In the genomic region with DNA sequence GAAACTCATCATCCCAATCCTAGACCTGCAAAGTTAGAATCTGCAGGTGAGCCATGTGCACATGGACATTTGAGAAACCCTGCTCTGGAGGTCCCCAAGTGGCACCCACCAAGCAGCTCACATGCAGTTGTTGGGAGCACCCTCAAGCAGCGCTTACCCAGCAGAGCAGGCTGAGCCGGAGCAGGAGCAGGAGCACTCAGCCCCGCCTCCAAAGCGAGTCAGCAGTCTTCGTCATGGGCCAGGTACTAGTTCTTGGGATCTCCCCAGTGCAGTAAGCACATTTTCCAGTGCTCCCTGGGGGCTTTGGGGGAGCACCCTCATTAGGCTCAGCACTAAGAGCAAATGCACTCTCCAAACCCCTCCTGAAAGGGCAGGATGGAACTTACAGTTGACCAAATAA, we compare ENCODE assay signal across 18 cellular contexts.
A peak's percentile ranks its signal among the peaks of the same experiment; 100 is the strongest.
DNase-seq lines count a peak whose midpoint lies in the region; ATAC-seq and TF ChIP-seq lines count a peak whose summit lies in the region.
"Had no signal": no experiment of that assay in that cellular context is flagged by ENCODE, and none has a peak within 500 bp of the region (broad histone marks: within the 10 kb centered on the region; RNA-seq: fewer than 3 reads in every experiment).

No MANE protein-coding gene starts in this region.

- peaks cover 3% of the 10 kb centered on the region for H3K9me3 Mint-ChIP-seq in stimulated activated memory B cell treated with anti-CD40 and anti-IgM and Interleukin-4, amounts not matched to agents 10 μg/mL and 1 μg/mL and 100 μg/mL, for 72 hours
- H3K9me3 Mint-ChIP-seq: CD4-positive, CD25-positive, alpha-beta regulatory T cell had no signal

- no peaks in the 10 kb centered on the region for H3K9me3 ChIP-seq in HCT116 (ENCODE audit: control insufficient read depth in 1 of 2, insufficient read depth in 1 of 2, low read depth in 1 of 2, low read length in 2 of 2)
- H3K9me3 ChIP-seq: HAP-1 had no signal

- no peaks in the 10 kb centered on the region for H3K9me2 ChIP-seq in HCT116 (ENCODE audit: insufficient read depth)

- DNase-seq in HCT116 (ENCODE audit: low read depth, low spot score) (no peak), RWPE1 (ENCODE audit: low spot score) (peak; percentile 16), foreskin keratinocyte (peak in 1 of 2 donors; percentile 48), NCI-H2081 (lab: John Stamatoyannopoulos, UW) (no peak), COLO668 (lab: John Stamatoyannopoulos, UW; ENCODE audit: unreplicated experiment) (no peak)
- DNase-seq in activated CD8-positive, alpha-beta memory T cell treated with anti-CD3 and anti-CD28 coated beads, Interleukin-2, amount 50 U/mL, for 48 hours: no peak
- DNase-seq: ACHN; AML-193; Calu3; CD4-positive, CD25-positive, alpha-beta regulatory T cell; DMS53; NCI-H1417 treated with DMSO at 0.1 percent for 48 hours; NCI-H2029 treated with DMSO at 0.1 percent for 48 hours; NCI-H524 treated with DMSO at 0.1 percent for 48 hours; SIG-M5 had no signal

- RAD21 ChIA-PET in HCT116 (lab: Charles Lee; ENCODE audit: low non-redundant PET in 1 of 2, low total read pairs in 2 of 2, uncharacterized antibody in 2 of 2, unreplicated experiment in 2 of 2): no interaction called here

- no peak for TF ChIP-seq POLR2A in HCT116 (IDR thresholded peaks at IDR 0.05; ENCODE audit: borderline replicate concordance, extremely low read depth, insufficient read depth, insufficient read length)

- H3K4me3 Mint-ChIP-seq in stimulated activated memory B cell treated with anti-CD40 and anti-IgM and Interleukin-4, amounts not matched to agents 10 μg/mL and 1 μg/mL and 100 μg/mL, for 72 hours: no peak overlapping the region
- H3K4me3 Mint-ChIP-seq: CD4-positive, CD25-positive, alpha-beta regulatory T cell had no signal

- H3K27ac ChIP-seq in HCT116 (ENCODE audit: low read depth, low read length) (no peak overlapping the region), RWPE1 (no peak overlapping the region), foreskin keratinocyte (no peak overlapping the region)
- H3K27ac ChIP-seq: HL-60 had no signal

- BruUV-seq in HCT116 (replicated peaks; lab: Mats Ljungman, UMichigan): no TSS peak

- H3K9ac ChIP-seq in HCT116 (ENCODE audit: low read length): peak overlapping the region; percentile 6; the same call in 1 of the 2 replicates

- H3K4me2 ChIP-seq in HCT116 (ENCODE audit: low read length): peak overlapping the region; percentile 65

- H3K4me1 Mint-ChIP-seq in stimulated activated memory B cell treated with anti-CD40 and anti-IgM and Interleukin-4, amounts not matched to agents 10 μg/mL and 1 μg/mL and 100 μg/mL, for 72 hours: no peaks in the 10 kb centered on the region
- H3K4me1 Mint-ChIP-seq: CD4-positive, CD25-positive, alpha-beta regulatory T cell had no signal

- no peak overlapping the region for H2AFZ ChIP-seq in HCT116 (ENCODE audit: low read depth, low read length, poor library complexity, severe bottlenecking)

- ATAC-seq in HCT116: peak; percentile 69
- ATAC-seq in foreskin keratinocyte: peak; percentile 91
- peak; percentile 12 for ATAC-seq in stimulated activated memory B cell treated with anti-CD40 and anti-IgM and Interleukin-4, amounts not matched to agents 10 μg/mL and 1 μg/mL and 100 μg/mL, for 72 hours

- peaks cover 19% of the 10 kb centered on the region for H3K27me3 Mint-ChIP-seq in stimulated activated memory B cell treated with anti-CD40 and anti-IgM and Interleukin-4, amounts not matched to agents 10 μg/mL and 1 μg/mL and 100 μg/mL, for 72 hours
- H3K27me3 Mint-ChIP-seq: CD4-positive, CD25-positive, alpha-beta regulatory T cell had no signal

- no peaks in the 10 kb centered on the region for H3K36me3 Mint-ChIP-seq in stimulated activated memory B cell treated with anti-CD40 and anti-IgM and Interleukin-4, amounts not matched to agents 10 μg/mL and 1 μg/mL and 100 μg/mL, for 72 hours
- H3K36me3 Mint-ChIP-seq: CD4-positive, CD25-positive, alpha-beta regulatory T cell had no signal

- TF ChIP-seq CTCF in HCT116 (IDR thresholded peaks at IDR 0.05 in 2 of 3, conservative IDR thresholded peaks at IDR 0.05 in 1 of 3; ENCODE audit: borderline replicate concordance in 1 of 3, insufficient read depth in 1 of 3, low read depth in 2 of 3, low read length in 2 of 3) (no peak), RWPE1 (conservative IDR thresholded peaks at IDR 0.05; ENCODE audit: low read depth) (no peak), foreskin keratinocyte (conservative IDR thresholded peaks at IDR 0.05) (no peak)

- H3K36me3 ChIP-seq in HCT116 (ENCODE audit: control insufficient read depth in 1 of 2, insufficient read depth in 2 of 2, low read length in 2 of 2): no peaks in the 10 kb centered on the region; a peak in 1 of 4 replicates
- H3K36me3 ChIP-seq: HAP-1 had no signal

- H4K20me1 ChIP-seq in HCT116 (ENCODE audit: insufficient read depth): no peaks in the 10 kb centered on the region

- H3K4me1 ChIP-seq in HCT116 (ENCODE audit: control insufficient read depth in 1 of 2, insufficient read depth in 2 of 2, low read length in 2 of 2) (peaks cover 24 to 69% of the 10 kb centered on the region in 2 experiments), foreskin keratinocyte (peaks cover 16% of the 10 kb centered on the region)
- H3K4me1 ChIP-seq: HAP-1 had no signal

- CTCF ChIA-PET in HCT116 (lab: Charles Lee): no interaction called here
- CTCF ChIA-PET in RWPE1 (lab: Yijun Ruan, JAX): no interaction called here

- no peaks in the 10 kb centered on the region for H3K27me3 ChIP-seq in HCT116 (ENCODE audit: insufficient read depth, low read length)
- H3K27me3 ChIP-seq in foreskin keratinocyte: no peaks in the 10 kb centered on the region

- POLR2A ChIA-PET in HCT116 (lab: Charles Lee): no interaction called here
- POLR2A ChIA-PET in RWPE1 (lab: Yijun Ruan, JAX; ENCODE audit: low non-redundant PET): no interaction called here

- H3K4me3 ChIP-seq in HCT116 (replicated peaks in 1 of 2; ENCODE audit: low read depth in 1 of 2, low read length in 2 of 2): no peak overlapping the region
- H3K4me3 ChIP-seq: HAP-1 had no signal

- no peaks in the 10 kb centered on the region for H3K79me2 ChIP-seq in HCT116 (ENCODE audit: insufficient read depth, low read length)

- H3K27ac Mint-ChIP-seq in stimulated activated memory B cell treated with anti-CD40 and anti-IgM and Interleukin-4, amounts not matched to agents 10 μg/mL and 1 μg/mL and 100 μg/mL, for 72 hours: no peak overlapping the region
- H3K27ac Mint-ChIP-seq: CD4-positive, CD25-positive, alpha-beta regulatory T cell had no signal

- TF ChIP-seq RAD21 in HCT116 (IDR thresholded peaks at IDR 0.05; ENCODE audit: low read depth): no peak

- intact Hi-C loops in HCT116 (cut with micrococcal nuclease): loop anchor here (5.0 kb wide), 1 partner anchor 56 kb away; no protein-coding TSS in a partner anchor

TF ChIP-seq in HCT116, 20 proteins besides CTCF, POLR2A, EP300 and RAD21:
- TF ChIP-seq ELF1 (IDR thresholded peaks at IDR 0.05; ENCODE audit: borderline replicate concordance, low read depth): no peak
- TF ChIP-seq ZBTB33 (IDR thresholded peaks at IDR 0.05; ENCODE audit: extremely low read depth, insufficient replicate concordance, low read length): no peak
- TF ChIP-seq CBX3 (IDR thresholded peaks at IDR 0.05; ENCODE audit: low read depth): 0 out of 2 replicates have a peak, but pooled peaks have one; percentile 19
TF ChIP-seq in HCT116: peak in this region for 1.

Comparison
In these comparisons a context has a peak if more than half of its experiments do, and no peak if none do; other contexts are left out.
1. ATAC-seq: peak in every context shown above with its lines; median percentile 91 in foreskin keratinocyte; 69 in HCT116; 12 in stimulated activated memory B cell treated with anti-CD40 and anti-IgM and Interleukin-4, amounts not matched to agents 10 μg/mL and 1 μg/mL and 100 μg/mL, for 72 hours.